Comparison of ENCODE assay signal across 1 cellular context in genomic region chr12:65960820-65961691, GRCh38.
TF ChIP-seq lines count a peak whose summit lies in the region.

No MANE protein-coding gene starts in this region.

TF ChIP-seq in HepG2, 621 proteins besides CTCF, POLR2A, EP300 and RAD21 (continued from another document and continues in another):
- TF ChIP-seq ZNF878 (CRISPR knock-in tag; IDR thresholded peaks at IDR 0.05) (peak; percentile 53; the same call in 1 of the 2 replicates), ZNF180 (CRISPR knock-in tag; IDR thresholded peaks at IDR 0.05; ENCODE audit: borderline replicate concordance, low read depth) (no peak), SNAPC5 (CRISPR knock-in tag; IDR thresholded peaks at IDR 0.05; ENCODE audit: borderline replicate concordance) (no peak), DZIP1 (CRISPR knock-in tag; IDR thresholded peaks at IDR 0.05) (no peak), SNRNP70 (IDR thresholded peaks at IDR 0.05; ENCODE audit: low read depth, low read length) (no peak), SKI (IDR thresholded peaks at IDR 0.05; ENCODE audit: partially characterized antibody) (peak; percentile 96), NR1H2 (CRISPR knock-in tag; IDR thresholded peaks at IDR 0.05; ENCODE audit: borderline replicate concordance, low read depth) (no peak), XBP1 (CRISPR knock-in tag; IDR thresholded peaks at IDR 0.05) (no peak), JUND (CRISPR knock-in tag; IDR thresholded peaks at IDR 0.05) (no peak), RCOR2 (CRISPR knock-in tag; IDR thresholded peaks at IDR 0.05) (peak; percentile 69), ZC3H4 (CRISPR knock-in tag; IDR thresholded peaks at IDR 0.05; ENCODE audit: borderline replicate concordance) (no peak), SSRP1 (CRISPR knock-in tag; IDR thresholded peaks at IDR 0.05) (no peak), ZXDC (CRISPR knock-in tag; IDR thresholded peaks at IDR 0.05) (no peak), MEF2D (CRISPR knock-in tag; IDR thresholded peaks at IDR 0.05) (0 out of 2 replicates have a peak, but pooled peaks have one; percentile 74), ARHGAP35 (CRISPR knock-in tag; IDR thresholded peaks at IDR 0.05; ENCODE audit: borderline replicate concordance) (no peak), HOXA7 (CRISPR knock-in tag; IDR thresholded peaks at IDR 0.05) (no peak), NFE2 (CRISPR knock-in tag; IDR thresholded peaks at IDR 0.05) (no peak), FOXK1 (CRISPR knock-in tag; IDR thresholded peaks at IDR 0.05; ENCODE audit: borderline replicate concordance, low read depth) (peak; percentile 37; the same call in 1 of the 2 replicates), IRF2 (CRISPR knock-in tag; IDR thresholded peaks at IDR 0.05) (peak; percentile 40; the same call in 1 of the 2 replicates), ZNF589 (CRISPR knock-in tag; conservative IDR thresholded peaks at IDR 0.05) (no peak), PAF1 (CRISPR knock-in tag; IDR thresholded peaks at IDR 0.05) (no peak), ZNF10 (CRISPR knock-in tag; IDR thresholded peaks at IDR 0.05; ENCODE audit: borderline replicate concordance, low read depth) (no peak), ZNF670 (CRISPR knock-in tag; IDR thresholded peaks at IDR 0.05; ENCODE audit: borderline replicate concordance) (no peak), SP1 (IDR thresholded peaks at IDR 0.05) (no peak), SP1 (CRISPR knock-in tag; IDR thresholded peaks at IDR 0.05) (no peak), SALL2 (CRISPR knock-in tag; IDR thresholded peaks at IDR 0.05) (0 out of 2 replicates have a peak, but pooled peaks have one; percentile 20), ZNF563 (CRISPR knock-in tag; IDR thresholded peaks at IDR 0.05) (no peak), GLI4 (CRISPR knock-in tag; IDR thresholded peaks at IDR 0.05; ENCODE audit: borderline replicate concordance) (no peak), TIGD3 (CRISPR knock-in tag; IDR thresholded peaks at IDR 0.05; ENCODE audit: borderline replicate concordance) (no peak), KLF6 (CRISPR knock-in tag; IDR thresholded peaks at IDR 0.05) (no peak), ZNF547 (CRISPR knock-in tag; IDR thresholded peaks at IDR 0.05) (no peak), ZNF660 (CRISPR knock-in tag; IDR thresholded peaks at IDR 0.05; ENCODE audit: borderline replicate concordance, low read depth) (no peak), CCDC6 (CRISPR knock-in tag; IDR thresholded peaks at IDR 0.05) (no peak), THRA (CRISPR knock-in tag; IDR thresholded peaks at IDR 0.05; ENCODE audit: borderline replicate concordance) (peak; percentile 75; the same call in 1 of the 2 replicates), HNRNPUL1 (IDR thresholded peaks at IDR 0.05; ENCODE audit: low read depth, low read length) (no peak), TEF (CRISPR knock-in tag; IDR thresholded peaks at IDR 0.05) (no peak), PRPF4 (IDR thresholded peaks at IDR 0.05; ENCODE audit: low read depth, low read length, poor library complexity, severe bottlenecking) (peak; percentile 29), ZBTB39 (CRISPR knock-in tag; IDR thresholded peaks at IDR 0.05) (no peak), E2F2 (CRISPR knock-in tag; IDR thresholded peaks at IDR 0.05; ENCODE audit: borderline replicate concordance) (no peak), AGO1 (IDR thresholded peaks at IDR 0.05; ENCODE audit: low read depth, low read length, poor library complexity, severe bottlenecking) (no peak), SAP130 (CRISPR knock-in tag; IDR thresholded peaks at IDR 0.05; ENCODE audit: low read depth) (peak; percentile 63; the same call in 1 of the 2 replicates), PHF21A (CRISPR knock-in tag; IDR thresholded peaks at IDR 0.05) (peak; percentile 89), FOXP4 (CRISPR knock-in tag; IDR thresholded peaks at IDR 0.05) (peak; percentile 84), CEBPB (IDR thresholded peaks at IDR 0.05; ENCODE audit: borderline replicate concordance, low read depth, low read length) (no peak), SNAPC4 (CRISPR knock-in tag; IDR thresholded peaks at IDR 0.05) (no peak; the same call in 1 of the 2 replicates), ZNF235 (CRISPR knock-in tag; IDR thresholded peaks at IDR 0.05; ENCODE audit: borderline replicate concordance) (no peak)
